In genomic region chr19:12289790-12290065, GRCh38 we compare ENCODE assay signal across 1 cellular context.
TF ChIP-seq lines count a peak whose summit lies in the region.

No MANE protein-coding gene starts in this region.

TF ChIP-seq in HepG2, 621 proteins besides CTCF, POLR2A, EP300 and RAD21:
- TF ChIP-seq POLR2AphosphoS5 (IDR thresholded peaks at IDR 0.05; ENCODE audit: low read depth, low read length) (no peak), LCORL (IDR thresholded peaks at IDR 0.05) (no peak), LCORL (CRISPR knock-in tag; IDR thresholded peaks at IDR 0.05) (no peak), ZSCAN31 (CRISPR knock-in tag; IDR thresholded peaks at IDR 0.05; ENCODE audit: low read depth) (no peak), CEBPZ (IDR thresholded peaks at IDR 0.05; ENCODE audit: low read length) (no peak), ZNF350 (CRISPR knock-in tag; IDR thresholded peaks at IDR 0.05; ENCODE audit: borderline replicate concordance, low read depth) (no peak), ZNF589 (CRISPR knock-in tag; conservative IDR thresholded peaks at IDR 0.05) (no peak), KMT2B (CRISPR knock-in tag; IDR thresholded peaks at IDR 0.05) (no peak), ZBTB25 (CRISPR knock-in tag; IDR thresholded peaks at IDR 0.05) (no peak), ZGPAT (CRISPR knock-in tag; IDR thresholded peaks at IDR 0.05) (no peak), ZNF20 (CRISPR knock-in tag; IDR thresholded peaks at IDR 0.05) (no peak), THRA (CRISPR knock-in tag; IDR thresholded peaks at IDR 0.05; ENCODE audit: borderline replicate concordance) (no peak), ZC3H13 (CRISPR knock-in tag; IDR thresholded peaks at IDR 0.05) (no peak), ZNF224 (CRISPR knock-in tag; IDR thresholded peaks at IDR 0.05) (no peak), IRF2 (CRISPR knock-in tag; IDR thresholded peaks at IDR 0.05) (no peak)
TF ChIP-seq in HepG2: peak in this region for 0.
